8 cellular contexts compared by ENCODE assay signal in the genomic region with DNA sequence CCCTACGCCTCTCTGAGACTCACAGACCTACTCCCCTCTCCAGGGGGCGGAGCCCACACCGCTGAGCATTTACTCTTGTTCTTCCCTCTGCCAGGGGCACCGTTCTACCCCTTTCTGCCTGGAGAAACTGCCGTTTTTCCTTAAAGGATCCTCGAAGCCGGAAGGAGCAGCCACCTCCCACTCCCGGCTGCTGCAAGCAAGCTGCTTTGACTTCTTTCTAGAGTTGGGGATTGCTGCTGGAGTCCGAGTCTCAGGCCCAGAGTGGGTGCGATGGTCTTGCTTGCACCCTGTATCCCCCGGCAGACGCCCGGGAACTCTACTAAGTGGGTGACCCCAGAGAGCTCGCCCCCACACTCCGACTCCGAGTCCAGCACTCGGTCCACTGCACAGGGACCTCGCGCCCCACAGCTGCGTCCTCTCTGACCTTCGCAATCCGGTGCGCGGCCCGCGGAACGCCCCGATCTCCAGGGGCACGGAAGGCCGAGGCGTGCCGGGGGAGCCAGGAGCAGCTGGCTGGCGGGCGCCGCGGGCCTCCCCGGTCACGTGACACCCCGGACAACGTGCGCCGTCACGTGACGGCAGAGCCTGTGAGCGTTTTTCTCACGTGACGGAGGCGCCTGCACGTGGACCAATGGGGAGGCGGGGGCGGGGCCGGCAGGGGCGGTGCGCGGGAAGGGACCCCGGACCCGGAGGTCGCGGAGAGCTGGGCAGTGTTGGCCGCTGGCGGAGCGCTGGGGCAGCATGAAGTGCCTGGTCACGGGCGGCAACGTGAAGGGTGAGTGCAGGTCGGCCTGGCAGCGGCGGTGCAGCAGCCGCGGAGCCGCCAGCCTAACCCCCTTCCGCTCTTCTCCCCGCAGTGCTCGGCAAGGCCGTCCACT. TPM values are rescaled to one million over a fixed set of nuclear protein-coding genes. Genes with fewer than 3 reads are reported as not detected.
DNase-seq lines count a peak whose midpoint lies in the region; ATAC-seq and TF ChIP-seq lines count a peak whose summit lies in the region.

Gene RAD9A (plus strand): TSS at position 683 of the 878 bp plus-strand sequence. CDS start 59 bp downstream, at position 742.

- H3K4me1 ChIP-seq in colonic mucosa (peaks cover 5% of the 10 kb centered on the region), left lung (peaks cover 5 to 26% of the 10 kb centered on the region in 2 donors)

- DNase-seq in AG08396 (ENCODE audit: low spot score), result peak; percentile 99
- DNase-seq in NCI-H69 (lab: John Stamatoyannopoulos, UW), result peak; percentile 98
- peak; percentile 94 for DNase-seq in activated CD4-positive, alpha-beta T cell treated with anti-CD3 and anti-CD28 coated beads, Interleukin-2, amount 10 ng/mL, durations not matched to agents 7 days and 5 days
- DNase-seq in colonic mucosa, result peak; percentile 97
- DNase-seq in left lung, result peak; percentile 96 to 98
- peak; percentile 93 to 94 for DNase-seq in stimulated activated CD4-positive, alpha-beta T cell treated with anti-CD3 and anti-CD28 coated beads, Interleukin-2, amount 100 ng/mL, for 24 hours

- H3K4me1 Mint-ChIP-seq in activated CD4-positive, alpha-beta T cell treated with anti-CD3 and anti-CD28 coated beads, Interleukin-2, amount 10 ng/mL, durations not matched to agents 7 days and 5 days, result peaks cover 38% of the 10 kb centered on the region

- peak within 1 kb of the TSS; percentile 91 for H3K9ac ChIP-seq in colonic mucosa (ENCODE audit: low read depth in 2 of 2, low read length in 2 of 2)

- POLR2A ChIA-PET in activated CD4-positive, alpha-beta T cell treated with anti-CD3 and anti-CD28 coated beads, Interleukin-2, amount 10 ng/mL, durations not matched to agents 7 days and 5 days (lab: Charles Lee), result interaction anchor here (0.8 to 1.6 kb wide), 3 partner anchors 10 to 47 kb away, joined by 3 to 6 read pairs (median 3); partner anchors contain the start of gene PPP1CA

- peak within 1 kb of the TSS; percentile 91 for H3K4me3 Mint-ChIP-seq in activated CD4-positive, alpha-beta T cell treated with anti-CD3 and anti-CD28 coated beads, Interleukin-2, amount 10 ng/mL, durations not matched to agents 7 days and 5 days

- H3K27me3 ChIP-seq in colonic mucosa, result no peaks in the 10 kb centered on the region
- no peaks in the 10 kb centered on the region for H3K27me3 ChIP-seq in left lung

- no peaks in the 10 kb centered on the region for H3K9me3 ChIP-seq in colonic mucosa
- H3K9me3 ChIP-seq in left lung, result no peaks in the 10 kb centered on the region

- no peaks in the 10 kb centered on the region for H3K9me3 Mint-ChIP-seq in activated CD4-positive, alpha-beta T cell treated with anti-CD3 and anti-CD28 coated beads, Interleukin-2, amount 10 ng/mL, durations not matched to agents 7 days and 5 days

- H3K36me3 Mint-ChIP-seq in activated CD4-positive, alpha-beta T cell treated with anti-CD3 and anti-CD28 coated beads, Interleukin-2, amount 10 ng/mL, durations not matched to agents 7 days and 5 days (ENCODE audit: low read depth), result peaks cover 23% of the 10 kb centered on the region

- CTCF ChIA-PET in activated CD4-positive, alpha-beta T cell treated with anti-CD3 and anti-CD28 coated beads, Interleukin-2, amount 10 ng/mL, durations not matched to agents 7 days and 5 days (lab: Charles Lee), result interaction anchor here (0.9 to 38.4 kb wide), 10 partner anchors 10 to 116 kb away, joined by 3 to 841 read pairs (median 4); partner anchors contain the start of genes CDK2AP2, CLCF1, POLD4 and PPP1CA

- H3K27me3 Mint-ChIP-seq in activated CD4-positive, alpha-beta T cell treated with anti-CD3 and anti-CD28 coated beads, Interleukin-2, amount 10 ng/mL, durations not matched to agents 7 days and 5 days, result peaks cover 2% of the 10 kb centered on the region

- ATAC-seq in HG03442 (IDR thresholded peaks at IDR 0.05; ENCODE audit: unreplicated experiment) (peak; percentile 59), left lung (peak; percentile 91)

- H3K27ac ChIP-seq in colonic mucosa (peak within 1 kb of the TSS; percentile 81), left lung (peak within 1 kb of the TSS; percentile 49 to 85)

- intact Hi-C loops in colonic mucosa (cut with DNase I) (loop anchor here (5.0 kb wide), 1 partner anchor 116 kb away; the partner anchor contains the start of genes CDK2AP2 and PITPNM1), left lung (cut with DNase I) (loop anchor here in 1 of 2 donors (5.0 kb wide), 1 partner anchor 116 kb away; the partner anchor contains the start of genes CDK2AP2 and PITPNM1)

- H3K36me3 ChIP-seq in colonic mucosa (no peaks in the 10 kb centered on the region), left lung (peaks cover 0 to 31% of the 10 kb centered on the region in 2 donors)

- H3K4me3 ChIP-seq in colonic mucosa (peak within 1 kb of the TSS; percentile 81), left lung (peak within 1 kb of the TSS; percentile 81 to 89)

- TF ChIP-seq POLR2A in GM19099 (IDR thresholded peaks at IDR 0.05; ENCODE audit: extremely low read depth, insufficient read length, low read depth), result peak; percentile 75

- peak within 1 kb of the TSS; percentile 78 for H3K27ac Mint-ChIP-seq in activated CD4-positive, alpha-beta T cell treated with anti-CD3 and anti-CD28 coated beads, Interleukin-2, amount 10 ng/mL, durations not matched to agents 7 days and 5 days

- no peak for TF ChIP-seq CTCF in colonic mucosa (IDR thresholded peaks at IDR 0.05)
- TF ChIP-seq CTCF in left lung (IDR thresholded peaks at IDR 0.05), result no peak

RNA-seq across cellular contexts. Expression of gene RAD9A, which starts in this region (rescaled TPM):
- 10 to 100 TPM; 49.3 to 53.7 TPM for total RNA-seq in activated CD4-positive, alpha-beta T cell treated with anti-CD3 and anti-CD28 coated beads, Interleukin-2, amount 10 ng/mL, durations not matched to agents 7 days and 5 days
- total RNA-seq in colonic mucosa, result 10 to 100 TPM; 21.8 to 35.1 TPM
- 10 to 100 TPM; 18.4 to 21.5 TPM for total RNA-seq in left lung

Comparison
In these comparisons a context has a peak if more than half of its experiments do, and no peak if none do; other contexts are left out.
1. Peak in every context shown above with its lines: DNase-seq, ATAC-seq, H3K4me3 ChIP-seq and H3K27ac ChIP-seq.